Comparison of ENCODE assay signal across 18 cellular contexts in the genomic region with DNA sequence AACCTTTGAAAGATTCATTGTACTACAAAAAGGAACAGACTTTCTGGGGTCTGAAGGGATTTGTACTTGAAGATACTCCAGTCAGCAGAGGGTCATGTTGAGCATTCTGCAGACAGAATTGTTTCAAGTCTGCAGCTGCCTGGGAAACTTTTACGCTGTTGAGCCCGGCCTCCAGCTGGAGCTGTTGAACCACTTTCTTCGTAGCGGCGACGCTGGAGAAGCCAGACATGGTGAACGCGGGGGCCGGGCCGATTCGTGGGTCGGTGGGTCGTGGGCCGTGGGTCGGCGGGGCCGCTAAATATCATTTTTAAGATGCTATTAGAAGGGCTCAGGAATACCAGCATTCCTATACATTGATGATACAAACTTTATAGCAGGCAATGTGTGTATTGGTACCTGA. TPM values are rescaled to one million over a fixed set of nuclear protein-coding genes. Genes with fewer than 3 reads are reported as not detected.
A peak's percentile ranks its signal among the peaks of the same experiment; 100 is the strongest.
DNase-seq lines count a peak whose midpoint lies in the region; ATAC-seq, FAIRE-seq and TF ChIP-seq lines count a peak whose summit lies in the region.
"Had no signal": no experiment of that assay in that cellular context is flagged by ENCODE, and none has a peak within 500 bp of the region (broad histone marks: within the 10 kb centered on the region; RNA-seq: fewer than 3 reads in every experiment).

No MANE protein-coding gene starts in this region.

- no peak overlapping the region for H3K9ac ChIP-seq in HepG2 (ENCODE audit: insufficient read depth, low read depth, low read length)
- H3K9ac ChIP-seq in keratinocyte (ENCODE audit: control insufficient read depth, extremely low read depth, insufficient read depth, low read length), result no peak overlapping the region

- TF ChIP-seq EP300 in HepG2 (IDR thresholded peaks at IDR 0.05; ENCODE audit: low read depth in 2 of 2, low read length in 2 of 2) (no peak), HepG2 (CRISPR knock-in tag; IDR thresholded peaks at IDR 0.05; ENCODE audit: borderline replicate concordance) (no peak)

- 0% methylated on average over 9 of the region's 17 CpGs for WGBS in HepG2 (ENCODE audit: low lambda C conversion rate)
- WGBS in right lobe of liver (ENCODE audit: insufficient coverage, low coverage, low lambda C conversion rate, missing lambda C conversion rate), result 29% methylated on average over 6 of the region's 17 CpGs

- POLR2A ChIA-PET in HepG2 (lab: Yijun Ruan, JAX), result no interaction called here

- H3K4me1 ChIP-seq in HepG2 (ENCODE audit: insufficient read depth, low read length) (no peaks in the 10 kb centered on the region), right lobe of liver (no peaks in the 10 kb centered on the region), keratinocyte (ENCODE audit: control insufficient read depth, extremely low read depth, insufficient read depth, low read length) (no peaks in the 10 kb centered on the region), upper lobe of right lung (no peaks in the 10 kb centered on the region), BE2C (no peaks in the 10 kb centered on the region)

- H2AFZ ChIP-seq in HepG2 (ENCODE audit: low read length), result no peak overlapping the region
- no peak overlapping the region for H2AFZ ChIP-seq in keratinocyte (ENCODE audit: control insufficient read depth, low read length)

- CTCF ChIA-PET in HepG2 (lab: Yijun Ruan, JAX; ENCODE audit: low intra/inter-chr PET ratio, low total read pairs), result no interaction called here

- TF ChIP-seq CTCF in HepG2 (CRISPR knock-in tag; IDR thresholded peaks at IDR 0.05) (peak; percentile 20; the same call in 1 of the 2 replicates), right lobe of liver (IDR thresholded peaks at IDR 0.05) (no peak), epithelial cell of proximal tubule (conservative IDR thresholded peaks at IDR 0.05; ENCODE audit: low read depth, low read length) (peak; percentile 21), keratinocyte (optimal IDR thresholded peaks at IDR 0.05 in 1 of 3, IDR thresholded peaks at IDR 0.05 in 1 of 3, conservative IDR thresholded peaks at IDR 0.05 in 1 of 3; ENCODE audit: extremely low read depth in 1 of 3, insufficient read depth in 2 of 3, low read length in 3 of 3) (peak in 1 of 3 experiments; percentile 25), upper lobe of right lung (IDR thresholded peaks at IDR 0.05) (no peak), BE2C (IDR thresholded peaks at IDR 0.05; ENCODE audit: low read depth, low read length) (no peak)

- intact Hi-C loops in HepG2 (cut with micrococcal nuclease; ENCODE audit: unreplicated experiment), result no loop called here
- intact Hi-C loops in right lobe of liver (cut with DNase I), result no loop called here
- intact Hi-C loops in upper lobe of right lung (cut with DNase I), result no loop called here

- H3K79me2 ChIP-seq in HepG2 (ENCODE audit: insufficient read depth, low read length) (no peaks in the 10 kb centered on the region), keratinocyte (ENCODE audit: control insufficient read depth, insufficient read depth, low read length) (no peaks in the 10 kb centered on the region)

- ATAC-seq in HepG2 (peak; percentile 45; the same call in 2 of the 3 replicates), right lobe of liver (no peak), upper lobe of right lung (no peak), esophagus mucosa (no peak)

- FAIRE-seq in HepG2 (lab: Jason Lieb, UNC), result no peak
- FAIRE-seq in keratinocyte (lab: Jason Lieb, UNC), result peak; percentile 49
- FAIRE-seq: endometrium had no signal

- H3K9me1 ChIP-seq in keratinocyte (ENCODE audit: control insufficient read depth, extremely low read depth, insufficient read depth, low read length), result no peaks in the 10 kb centered on the region

- TF ChIP-seq RAD21 in HepG2 (CRISPR knock-in tag; IDR thresholded peaks at IDR 0.05), result no peak

- H3K4me3 ChIP-seq in HepG2 (replicated peaks in 1 of 3; ENCODE audit: insufficient read depth in 1 of 3, low read depth in 2 of 3, low read length in 3 of 3), result no peak overlapping the region
- H3K4me3 ChIP-seq in right lobe of liver, result no peak overlapping the region
- no peak overlapping the region for H3K4me3 ChIP-seq in epithelial cell of proximal tubule (ENCODE audit: low read depth, low read length)
- H3K4me3 ChIP-seq in keratinocyte (ENCODE audit: control insufficient read depth in 2 of 3, extremely low read depth in 1 of 3, insufficient read depth in 2 of 3, low read depth in 1 of 3, low read length in 3 of 3), result no peak overlapping the region
- H3K4me3 ChIP-seq in upper lobe of right lung, result no peak overlapping the region
- H3K4me3 ChIP-seq in BE2C (ENCODE audit: low read depth, low read length), result no peak overlapping the region

- TF ChIP-seq POLR2A in HepG2 (IDR thresholded peaks at IDR 0.05; ENCODE audit: insufficient read depth in 1 of 2, low read depth in 2 of 2, low read length in 2 of 2), result no peak
- no peak for TF ChIP-seq POLR2A in right lobe of liver (IDR thresholded peaks at IDR 0.05)

- no peaks in the 10 kb centered on the region for H3K9me3 ChIP-seq in HepG2 (ENCODE audit: low read length)
- H3K9me3 ChIP-seq in right lobe of liver, result peaks cover 0 to 3% (median 0%) of the 10 kb centered on the region in 4 donors
- H3K9me3 ChIP-seq in keratinocyte (ENCODE audit: control insufficient read depth, low read depth, low read length), result no peaks in the 10 kb centered on the region
- no peaks in the 10 kb centered on the region for H3K9me3 ChIP-seq in upper lobe of right lung
- H3K9me3 ChIP-seq in BE2C, result no peaks in the 10 kb centered on the region

- H3K27ac ChIP-seq in HepG2 (ENCODE audit: extremely low read length, insufficient read depth, low read length) (no peak overlapping the region), right lobe of liver (no peak overlapping the region), keratinocyte (ENCODE audit: control insufficient read depth, insufficient read depth, low read length) (no peak overlapping the region), upper lobe of right lung (no peak overlapping the region)

- in situ Hi-C loops in HepG2 (cut with HindIII; ENCODE audit: extremely low pct_ligation_motif_present, low pct_unique_long_range_greater_than_20kb), result no loop called here

- BruUV-seq in HepG2 (replicated peaks; lab: Mats Ljungman, UMichigan), result no TSS peak

- no peaks in the 10 kb centered on the region for H3K36me3 ChIP-seq in HepG2 (replicated peaks in 1 of 2; ENCODE audit: control insufficient read depth in 1 of 2, insufficient read depth in 2 of 2, low read length in 2 of 2)
- no peaks in the 10 kb centered on the region for H3K36me3 ChIP-seq in right lobe of liver
- no peaks in the 10 kb centered on the region for H3K36me3 ChIP-seq in keratinocyte (ENCODE audit: control insufficient read depth in 2 of 2, extremely low read depth in 1 of 2, insufficient read depth in 2 of 2, low read length in 2 of 2)
- no peaks in the 10 kb centered on the region for H3K36me3 ChIP-seq in upper lobe of right lung
- H3K36me3 ChIP-seq in BE2C, result no peaks in the 10 kb centered on the region

- H3K27me3 ChIP-seq in HepG2 (ENCODE audit: control insufficient read depth in 1 of 2, insufficient read depth in 2 of 2, low read length in 2 of 2) (no peaks in the 10 kb centered on the region), right lobe of liver (peaks cover 0 to 5% of the 10 kb centered on the region in 2 donors), keratinocyte (ENCODE audit: control insufficient read depth, extremely low read depth, insufficient read depth, low read length) (no peaks in the 10 kb centered on the region), upper lobe of right lung (no peaks in the 10 kb centered on the region), BE2C (no peaks in the 10 kb centered on the region)

- dilution Hi-C loops in keratinocyte (cut with MboI; ENCODE audit: extremely low pct_ligation_motif_present, low sequenced_read_pairs), result no loop called here

- no peak for DNase-seq in HepG2 (ENCODE audit: low spot score)
- no peak for DNase-seq in right lobe of liver
- DNase-seq in epithelial cell of proximal tubule (ENCODE audit: low read depth), result no peak
- DNase-seq in keratinocyte (ENCODE audit: low read depth, low spot score), result no peak
- DNase-seq in upper lobe of right lung, result peak; percentile 42
- DNase-seq in GM19238 (ENCODE audit: insufficient read length, low spot score), result no peak
- DNase-seq in BE2C, result no peak
- DNase-seq: ACHN; activated effector memory CD4-positive, alpha-beta T cell treated with Interleukin-2 at 50 U/mL for 16 hours; amniotic stem cell; cerebellar nuclear complex; NCI-H187; NCI-H510A; SIG-M5; T-helper 2 cell had no signal

- H4K20me1 ChIP-seq in HepG2 (ENCODE audit: insufficient read depth, low read length) (no peaks in the 10 kb centered on the region), keratinocyte (ENCODE audit: control insufficient read depth, extremely low read depth, insufficient read depth, low read length) (no peaks in the 10 kb centered on the region)

- H3K4me2 ChIP-seq in HepG2 (ENCODE audit: low read depth, low read length) (no peak overlapping the region), keratinocyte (ENCODE audit: control insufficient read depth, extremely low read depth, insufficient read depth, low read depth, low read length) (no peak overlapping the region)

RNA-seq across cellular contexts. Expression of gene RTL9, which starts 12.0 kb away (rescaled TPM):
- total RNA-seq in HepG2 (2016; rRNA removed; fragmentation: Illumina TruSeq; extraction: Trizol) (0.02 and 0.15 TPM in 2 replicates), right lobe of liver (under 1 TPM in 4 of 6 experiments, not detected in 2; 0.09 to 0.29 (median 0.14) TPM), epithelial cell of proximal tubule (not detected in 2 replicates), upper lobe of right lung (not detected), esophagus mucosa (not detected)
- not detected in 2 replicates for total RNA-seq in HepG2 (2016; cell fraction: cytosol; rRNA removed; fragmentation: Illumina TruSeq; extraction: Trizol; ENCODE audit: low read depth)
- 0.02 TPM in 1 of 2 replicates, not detected in the other for total RNA-seq in HepG2 (2016; cell fraction: insoluble cytoplasmic fraction; rRNA removed; fragmentation: Illumina TruSeq; extraction: Trizol)
- total RNA-seq in HepG2 (2016; cell fraction: membrane; rRNA removed; fragmentation: Illumina TruSeq; extraction: Trizol), result not detected in 2 replicates
- total RNA-seq in HepG2 (2016; cell fraction: nucleus; rRNA removed; fragmentation: Illumina TruSeq; extraction: Trizol), result 0.06 TPM in 1 of 2 replicates, not detected in the other
- polyA plus RNA-seq in HepG2 (2011; rRNA removed) (0.01 TPM in 1 of 2 replicates, not detected in the other), keratinocyte (0.05 to 0.14 TPM (median 0.13 TPM) in 3 replicates)
- polyA plus RNA-seq in HepG2 (2011; cell fraction: cytosol; rRNA removed), result 0.01 TPM in 1 of 2 replicates, not detected in the other
- polyA plus RNA-seq in HepG2 (2011; cell fraction: nucleus; rRNA removed), result not detected in 2 replicates
- polyA plus RNA-seq in HepG2 (2012), result not detected in 2 replicates
- not detected in 2 replicates for polyA plus RNA-seq in HepG2 (2016; cell fraction: cytosol; fragmentation: Illumina TruSeq; extraction: Trizol; ENCODE audit: low read depth)
- polyA plus RNA-seq in HepG2 (2016; cell fraction: insoluble cytoplasmic fraction; fragmentation: Illumina TruSeq; extraction: Trizol; ENCODE audit: low read depth), result 0.04 TPM in 2 replicates
- polyA plus RNA-seq in HepG2 (2016; cell fraction: membrane; fragmentation: Illumina TruSeq; extraction: Trizol; ENCODE audit: low read depth), result 0.03 TPM in 1 of 2 replicates, not detected in the other
- 0.11 and 0.16 TPM in 2 replicates for polyA plus RNA-seq in HepG2 (2016; cell fraction: nucleus; fragmentation: Illumina TruSeq; extraction: Trizol; ENCODE audit: insufficient read depth, low read depth)
- 0.02 TPM in 1 of 2 replicates, not detected in the other for polyA minus RNA-seq in HepG2 (2011; rRNA and poly(A)+ RNA removed; ENCODE audit: low replicate concordance)
- polyA minus RNA-seq in HepG2 (2011; cell fraction: cytosol; rRNA and poly(A)+ RNA removed), result not detected in 2 replicates
- polyA minus RNA-seq in HepG2 (2011; cell fraction: nucleus; rRNA and poly(A)+ RNA removed), result not detected in 2 replicates
- polyA plus RNA-seq in keratinocyte (2011; ENCODE audit: low read depth), result not detected
- 0.09 TPM in 2 replicates for polyA plus RNA-seq in keratinocyte (2011; cell fraction: cytosol; rRNA removed)
- polyA plus RNA-seq in keratinocyte (2011; cell fraction: nucleus; rRNA removed), result 0.19 and 0.35 TPM in 2 replicates
- polyA plus RNA-seq in keratinocyte (2012; ENCODE audit: low replicate concordance), result 0.07 and 0.14 TPM in 2 replicates
- 0.19 to 0.20 TPM in 2 of 3 replicates, not detected in the other for polyA minus RNA-seq in keratinocyte
- not detected for polyA minus RNA-seq in keratinocyte (2011; cell fraction: cytosol; rRNA and poly(A)+ RNA removed)
- 0.21 and 0.31 TPM in 2 replicates for polyA minus RNA-seq in keratinocyte (2011; cell fraction: nucleus; rRNA and poly(A)+ RNA removed)
- polyA plus RNA-seq in BE2C (2012; ENCODE audit: insufficient read depth, insufficient read length, low read depth), result 0.14 TPM
- total RNA-seq: glomerular endothelial cell had no signal

RNA-seq across cellular contexts. Expression of gene AMMECR1, which starts 28.8 kb away (rescaled TPM):
- 7.5 and 8.6 TPM in 2 replicates for total RNA-seq in HepG2 (2016; rRNA removed; fragmentation: Illumina TruSeq; extraction: Trizol)
- 1.1 and 1.5 TPM in 2 replicates for total RNA-seq in HepG2 (2016; cell fraction: cytosol; rRNA removed; fragmentation: Illumina TruSeq; extraction: Trizol; ENCODE audit: low read depth)
- total RNA-seq in HepG2 (2016; cell fraction: insoluble cytoplasmic fraction; rRNA removed; fragmentation: Illumina TruSeq; extraction: Trizol), result 7.4 and 9.7 TPM in 2 replicates
- 3.4 and 4.0 TPM in 2 replicates for total RNA-seq in HepG2 (2016; cell fraction: membrane; rRNA removed; fragmentation: Illumina TruSeq; extraction: Trizol)
- 8.1 and 9.4 TPM in 2 replicates for total RNA-seq in HepG2 (2016; cell fraction: nucleus; rRNA removed; fragmentation: Illumina TruSeq; extraction: Trizol)
- 1.8 and 3.1 TPM in 2 replicates for polyA plus RNA-seq in HepG2 (2011; rRNA removed)
- polyA plus RNA-seq in HepG2 (2011; cell fraction: cytosol; rRNA removed), result 1.2 and 1.6 TPM in 2 replicates
- 1.7 and 2.0 TPM in 2 replicates for polyA plus RNA-seq in HepG2 (2011; cell fraction: nucleus; rRNA removed)
- polyA plus RNA-seq in HepG2 (2012), result 1.7 and 2.6 TPM in 2 replicates
- 1.0 and 1.4 TPM in 2 replicates for polyA plus RNA-seq in HepG2 (2016; cell fraction: cytosol; fragmentation: Illumina TruSeq; extraction: Trizol; ENCODE audit: low read depth)
- polyA plus RNA-seq in HepG2 (2016; cell fraction: insoluble cytoplasmic fraction; fragmentation: Illumina TruSeq; extraction: Trizol; ENCODE audit: low read depth), result 9.1 and 9.4 TPM in 2 replicates
- 2.3 and 2.6 TPM in 2 replicates for polyA plus RNA-seq in HepG2 (2016; cell fraction: membrane; fragmentation: Illumina TruSeq; extraction: Trizol; ENCODE audit: low read depth)
- polyA plus RNA-seq in HepG2 (2016; cell fraction: nucleus; fragmentation: Illumina TruSeq; extraction: Trizol; ENCODE audit: insufficient read depth, low read depth), result 6.1 and 6.2 TPM in 2 replicates
- polyA minus RNA-seq in HepG2 (2011; rRNA and poly(A)+ RNA removed; ENCODE audit: low replicate concordance), result 6.0 and 12.4 TPM in 2 replicates
- polyA minus RNA-seq in HepG2 (2011; cell fraction: cytosol; rRNA and poly(A)+ RNA removed), result 1.5 and 1.9 TPM in 2 replicates
- 10.1 and 13.5 TPM in 2 replicates for polyA minus RNA-seq in HepG2 (2011; cell fraction: nucleus; rRNA and poly(A)+ RNA removed)
- total RNA-seq in right lobe of liver, result 1 to 10 TPM; 3.1 to 3.9 (median 3.4) TPM
- 16.7 and 23.7 TPM in 2 replicates for total RNA-seq in epithelial cell of proximal tubule
- polyA plus RNA-seq in keratinocyte, result 9.5 to 15.5 TPM (median 10.6 TPM) in 3 replicates
- 12.0 TPM for polyA plus RNA-seq in keratinocyte (2011; ENCODE audit: low read depth)
- polyA plus RNA-seq in keratinocyte (2011; cell fraction: cytosol; rRNA removed), result 7.5 and 15.8 TPM in 2 replicates
- polyA plus RNA-seq in keratinocyte (2011; cell fraction: nucleus; rRNA removed), result 13.5 and 15.4 TPM in 2 replicates
- polyA plus RNA-seq in keratinocyte (2012; ENCODE audit: low replicate concordance), result 11.0 and 13.6 TPM in 2 replicates
- 12.6 to 20.7 TPM (median 17.6 TPM) in 3 replicates for polyA minus RNA-seq in keratinocyte
- polyA minus RNA-seq in keratinocyte (2011; cell fraction: cytosol; rRNA and poly(A)+ RNA removed), result 7.1 TPM
- polyA minus RNA-seq in keratinocyte (2011; cell fraction: nucleus; rRNA and poly(A)+ RNA removed), result 10.0 and 20.6 TPM in 2 replicates
- 6.1 TPM for total RNA-seq in upper lobe of right lung
- 6.8 TPM for polyA plus RNA-seq in BE2C (2012; ENCODE audit: insufficient read depth, insufficient read length, low read depth)
- 17.5 TPM for total RNA-seq in esophagus mucosa

Comparison
In these comparisons a context has a peak if more than half of its experiments do, and no peak if none do; other contexts are left out.
1. CTCF ChIP-seq: peak in HepG2 (single experiment) and epithelial cell of proximal tubule (single experiment); none in right lobe of liver (0 of 4), upper lobe of right lung (single experiment) and BE2C (single experiment).